ENCODE assay signal across 8 cellular contexts in genomic region chr20:46406986-46407670, GRCh38. TPM values are rescaled to one million over a fixed set of nuclear protein-coding genes. Genes with fewer than 3 reads are reported as not detected.
DNase-seq lines count a peak whose midpoint lies in the region; ATAC-seq lines count a peak whose summit lies in the region.

No MANE protein-coding gene starts in this region.

- H3K27ac Mint-ChIP-seq in T-cell, result peak overlapping the region; percentile 91 to 94

- H3K9me3 Mint-ChIP-seq in T-cell, result no peaks in the 10 kb centered on the region

- peak overlapping the region; percentile 87 to 96 (median 94) for H3K4me3 Mint-ChIP-seq in T-cell

- H3K9me3 ChIP-seq in Karpas-422 (ENCODE audit: low read length) (no peaks in the 10 kb centered on the region), iPS-20b (ENCODE audit: insufficient read depth, low read depth, low read length) (no peaks in the 10 kb centered on the region)

- H3K9ac ChIP-seq in Karpas-422 (ENCODE audit: low read length) (peak overlapping the region; percentile 93), iPS-20b (ENCODE audit: low read depth, low read length) (peak overlapping the region; percentile 71; the same call in 1 of the 2 replicates)

- H4K20me1 ChIP-seq in Karpas-422 (ENCODE audit: insufficient read depth, low read depth, low read length), result peaks cover 11% of the 10 kb centered on the region; the same call in 1 of the 2 replicates

- no peaks in the 10 kb centered on the region for H3K9me2 ChIP-seq in Karpas-422 (replicated peaks; ENCODE audit: insufficient read depth, low read length)

- POLR2A ChIA-PET in T-cell (lab: Charles Lee), result interaction anchor here (0.6 to 1.3 kb wide), 4 partner anchors 42 to 48 kb away, joined by 3 to 7 read pairs (median 4); no protein-coding TSS in a partner anchor

- peaks cover 38% of the 10 kb centered on the region for H3K79me2 ChIP-seq in Karpas-422 (ENCODE audit: low read length)

- peak; percentile 45 for ATAC-seq in GM21723 (IDR thresholded peaks at IDR 0.05; ENCODE audit: unreplicated experiment)
- peak; percentile 44 to 49 (median 46) for ATAC-seq in T-cell (replicated peaks in 1 of 4)

- H3K27me3 ChIP-seq in Karpas-422 (ENCODE audit: low read length) (no peaks in the 10 kb centered on the region), iPS-20b (ENCODE audit: insufficient read depth, low read length) (peaks cover 13% of the 10 kb centered on the region)

- H3K36me3 ChIP-seq in Karpas-422 (ENCODE audit: insufficient read depth, low read length), result peaks cover 6% of the 10 kb centered on the region
- peaks cover 9% of the 10 kb centered on the region; the same call in 1 of the 2 replicates for H3K36me3 ChIP-seq in iPS-20b (ENCODE audit: insufficient read depth, low read depth, low read length)

- DNase-seq in DMS153 treated with DMSO at 0.1 percent for 48 hours (lab: John Stamatoyannopoulos, UW; ENCODE audit: unreplicated experiment) (peak; percentile 50), Karpas-422 (peak; percentile 81), T-cell (peak; percentile 56 to 83 (median 75)), amygdala (lab: John Stamatoyannopoulos, UW) (peak in 44 of 56 donors; percentile 23 to 84 (median 64)), NCI-H446 treated with DMSO at 0.1 percent for 48 hours (lab: John Stamatoyannopoulos, UW) (no peak)
- DNase-seq in stimulated activated CD4-positive, alpha-beta T cell treated with anti-CD3 and anti-CD28 coated beads, Interleukin-12 subunit alpha, Interleukin-12 subunit beta, amount 100 ng/mL, for 4 hours, result peak; percentile 91

- peaks cover 60 to 67% (median 64%) of the 10 kb centered on the region in 3 donors for H3K4me1 Mint-ChIP-seq in T-cell

- H2AFZ ChIP-seq in Karpas-422 (ENCODE audit: low read length), result peak overlapping the region; percentile 40; the same call in 1 of the 2 replicates

- peaks cover 0 to 2% of the 10 kb centered on the region in 2 donors for H3K27me3 Mint-ChIP-seq in T-cell

- CTCF ChIA-PET in T-cell (lab: Charles Lee), result interaction anchor here in 1 of 2 donors (0.8 to 1.7 kb wide), 6 partner anchors 42 to 438 kb away, joined by 3 to 21 read pairs (median 3); no protein-coding TSS in a partner anchor

- no peaks in the 10 kb centered on the region for H3K36me3 Mint-ChIP-seq in T-cell

- H3K4me1 ChIP-seq in Karpas-422 (ENCODE audit: low read length), result peaks cover 71% of the 10 kb centered on the region
- H3K4me1 ChIP-seq in iPS-20b (ENCODE audit: insufficient read depth, low read length), result peaks cover 8% of the 10 kb centered on the region

- peak overlapping the region; percentile 88 for H3K4me3 ChIP-seq in Karpas-422 (ENCODE audit: low read length)
- peak overlapping the region; percentile 79 for H3K4me3 ChIP-seq in iPS-20b (ENCODE audit: low read length)

- H3K4me2 ChIP-seq in Karpas-422 (ENCODE audit: low read depth, low read length, poor library complexity, severe bottlenecking), result peak overlapping the region; percentile 93

- H3K27ac ChIP-seq in Karpas-422 (ENCODE audit: low read length), result peak overlapping the region; percentile 91
- H3K27ac ChIP-seq in iPS-20b (ENCODE audit: low read length), result no peak overlapping the region

RNA-seq across cellular contexts. Expression of gene ELMO2, which starts 0.7 kb away (rescaled TPM):
- total RNA-seq in Karpas-422 (2014; rRNA removed; shearing (Covaris generic); ENCODE audit: low replicate concordance), result 68.1 and 91.4 TPM in 2 replicates
- 10 to 100 TPM; 48.8 to 86.6 (median 54.2) TPM for total RNA-seq in T-cell
